ENCODE assay signal across 7 cellular contexts in the genomic region with DNA sequence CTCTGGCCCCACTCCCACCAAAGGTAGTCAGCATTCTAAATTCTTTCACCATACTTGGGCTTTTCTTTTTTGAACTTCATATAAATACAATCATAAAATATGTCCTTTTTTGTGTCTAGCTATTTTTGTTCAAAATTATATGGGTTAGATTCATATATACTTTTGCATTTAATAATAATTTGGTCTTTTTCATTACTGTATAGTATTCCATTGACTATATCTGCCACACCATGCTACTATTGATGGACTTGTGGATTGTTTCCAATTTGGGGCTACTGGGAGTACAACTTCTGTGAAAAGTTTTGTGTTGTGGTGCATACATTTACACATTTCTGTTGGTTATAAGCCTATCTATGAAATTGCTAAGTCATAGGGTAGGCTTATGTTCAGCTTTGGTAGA.
"Had no signal": no experiment of that assay in that cellular context is flagged by ENCODE, and none has a peak within 500 bp of the region (broad histone marks: within the 10 kb centered on the region; RNA-seq: fewer than 3 reads in every experiment).

No MANE protein-coding gene starts in this region.

- DNase-seq: IMR-90, KBM-7, KG1 had no signal

- FAIRE-seq: HepG2, HTR-8/SVneo had no signal

- H3K9ac ChIP-seq: KMS-11 had no signal

- ATAC-seq: HepG2 had no signal

- H3K4me2 ChIP-seq: KMS-11 had no signal

- H3K27ac ChIP-seq: HL-60, KMS-11 had no signal
